Comparison of ENCODE assay signal across 12 cellular contexts in genomic region chr15:58064119-58065010, GRCh38. TPM values are rescaled to one million over a fixed set of nuclear protein-coding genes. Genes with fewer than 3 reads are reported as not detected.
A peak's percentile ranks its signal among the peaks of the same experiment; 100 is the strongest.
DNase-seq lines count a peak whose midpoint lies in the region; ATAC-seq and TF ChIP-seq lines count a peak whose summit lies in the region.
"Had no signal": no experiment of that assay in that cellular context is flagged by ENCODE, and none has a peak within 500 bp of the region (broad histone marks: within the 10 kb centered on the region; RNA-seq: fewer than 3 reads in every experiment).

No MANE protein-coding gene starts in this region.

- no peak overlapping the region for H2AK5ac ChIP-seq in neuronal stem cell (ENCODE audit: low read depth, low read length)

- H3K4ac ChIP-seq in neuronal stem cell (ENCODE audit: low read length) = no peak overlapping the region

- no peak overlapping the region for H3K27ac ChIP-seq in HUES48 (ENCODE audit: low read depth, low read length)
- H3K27ac ChIP-seq in hepatocyte = no peak overlapping the region
- no peak overlapping the region for H3K27ac ChIP-seq in neuronal stem cell (replicated peaks; ENCODE audit: low read length)

- H2BK12ac ChIP-seq in neuronal stem cell (ENCODE audit: low read length) = no peak overlapping the region

- no peak overlapping the region for H3K23ac ChIP-seq in neuronal stem cell (ENCODE audit: low read depth, low read length, poor library complexity)

- H2BK120ac ChIP-seq in neuronal stem cell (ENCODE audit: low read depth, low read length) = no peak overlapping the region

- H3K9ac ChIP-seq in HUES48 (ENCODE audit: low read depth, low read length) (no peak overlapping the region), neuronal stem cell (ENCODE audit: low read depth, low read length, poor library complexity) (no peak overlapping the region)

- peaks cover 1% of the 10 kb centered on the region for H3K79me1 ChIP-seq in neuronal stem cell (ENCODE audit: low read depth, low read length)

- no peak overlapping the region for H4K91ac ChIP-seq in neuronal stem cell (ENCODE audit: low read depth, low read length, poor library complexity)

- H3K14ac ChIP-seq in neuronal stem cell (ENCODE audit: low read length) = no peak overlapping the region

- H3K9me3 ChIP-seq in HUES48 (ENCODE audit: control insufficient read depth, insufficient read depth, low read length) (no peaks in the 10 kb centered on the region), hepatocyte (ENCODE audit: low read depth) (no peaks in the 10 kb centered on the region), neuronal stem cell (replicated peaks in 1 of 2; ENCODE audit: control insufficient read depth in 2 of 2, insufficient read depth in 1 of 2, low read depth in 1 of 2, low read length in 2 of 2) (peaks cover 0 to 10% of the 10 kb centered on the region in 2 donors)

- WGBS in hepatocyte (ENCODE audit: low lambda C conversion rate, missing lambda C conversion rate) = 33% methylated on average over 23 of the region's 23 CpGs
- WGBS in neuronal stem cell (ENCODE audit: extremely low coverage in 2 of 2, insufficient read length in 2 of 2, insufficient replicate concordance in 1 of 2), 2 donors = no CpG with 5 or more reads among the region's 23 CpGs

- no peak overlapping the region for H3K18ac ChIP-seq in neuronal stem cell (ENCODE audit: low read length)

- no peak for ATAC-seq in GM18502 (IDR thresholded peaks at IDR 0.05; ENCODE audit: poor library complexity, unreplicated experiment)

- H3K4me2 ChIP-seq in hepatocyte (peak overlapping the region; percentile 100), neuronal stem cell (ENCODE audit: insufficient read depth, low read length, poor library complexity, severe bottlenecking) (peak overlapping the region; percentile 27)

- H2BK15ac ChIP-seq in neuronal stem cell (ENCODE audit: low read length) = no peak overlapping the region

- peak overlapping the region; percentile 91 for H2AFZ ChIP-seq in hepatocyte
- H2AFZ ChIP-seq in neuronal stem cell (ENCODE audit: low read length) = peak overlapping the region; percentile 90

- H4K8ac ChIP-seq in neuronal stem cell (ENCODE audit: low read depth, low read length) = no peak overlapping the region

- no peaks in the 10 kb centered on the region for H3K79me2 ChIP-seq in hepatocyte

- peaks cover 100% of the 10 kb centered on the region for H3K27me3 ChIP-seq in HUES48 (ENCODE audit: control insufficient read depth, insufficient read depth, low read length)
- peaks cover 74% of the 10 kb centered on the region for H3K27me3 ChIP-seq in hepatocyte
- H3K27me3 ChIP-seq in neuronal stem cell (ENCODE audit: control insufficient read depth in 3 of 3, insufficient read depth in 3 of 3, low read depth in 1 of 3, low read length in 3 of 3) = peaks cover 9 to 80% (median 32%) of the 10 kb centered on the region in 3 experiments

- H4K20me1 ChIP-seq in hepatocyte (ENCODE audit: insufficient read depth, poor library complexity, severe bottlenecking) = no peaks in the 10 kb centered on the region

- DNase-seq in DMS114 treated with DMSO at 0.1 percent for 48 hours (lab: John Stamatoyannopoulos, UW; ENCODE audit: unreplicated experiment) = peak; percentile 39
- no peak for DNase-seq in hepatocyte (ENCODE audit: low spot score)
- no peak for DNase-seq in neuronal stem cell (ENCODE audit: low spot score)
- DNase-seq in NCI-H2227 (lab: John Stamatoyannopoulos, UW; ENCODE audit: unreplicated experiment) = no peak
- no peak for DNase-seq in activated CD4-positive, alpha-beta T cell treated with anti-CD3 and anti-CD28 coated beads, Interleukin-2, amount 50 U/mL, for 1 hour
- DNase-seq: activated T-cell treated with anti-CD3 and anti-CD28 coated beads, Interleukin-2, amount 50 U/mL, for 4 hours; Kasumi-1; NCI-H2029; NK-92 treated with Interleukin-12 subunit alpha and Interleukin-12 subunit beta, amount 100 ng/mL, for 24 hours; small intestine had no signal

- TF ChIP-seq CTCF in hepatocyte (IDR thresholded peaks at IDR 0.05; ENCODE audit: poor library complexity) = no peak

- H3K4me3 ChIP-seq in HUES48 (ENCODE audit: low read depth, low read length) (peak overlapping the region; percentile 58; the same call in 1 of the 2 replicates), hepatocyte (peak overlapping the region; percentile 59), neuronal stem cell (ENCODE audit: low read length in 2 of 2) (no peak overlapping the region)

- H3K9me2 ChIP-seq in hepatocyte (replicated peaks; ENCODE audit: insufficient read depth) = no peaks in the 10 kb centered on the region

- H3K4me1 ChIP-seq in HUES48 (ENCODE audit: control insufficient read depth, insufficient read depth, low read length) (peaks cover 9% of the 10 kb centered on the region; the same call in 1 of the 2 replicates), hepatocyte (ENCODE audit: insufficient read depth) (no peaks in the 10 kb centered on the region), neuronal stem cell (ENCODE audit: control insufficient read depth in 2 of 2, insufficient read depth in 1 of 2, low read depth in 1 of 2, low read length in 2 of 2) (no peaks in the 10 kb centered on the region)

- H3K36me3 ChIP-seq in HUES48 (ENCODE audit: control insufficient read depth, insufficient read depth, low read length) (no peaks in the 10 kb centered on the region), hepatocyte (replicated peaks; ENCODE audit: insufficient read depth, low read depth) (no peaks in the 10 kb centered on the region), neuronal stem cell (replicated peaks in 1 of 2; ENCODE audit: control insufficient read depth in 2 of 2, insufficient read depth in 2 of 2, low read length in 2 of 2) (no peaks in the 10 kb centered on the region)

- no peak overlapping the region for H2BK5ac ChIP-seq in neuronal stem cell (ENCODE audit: low read length)

RNA-seq across cellular contexts. Expression of gene ALDH1A2, which starts 1.1 kb away (rescaled TPM):
- total RNA-seq in hepatocyte = 5.3 and 7.3 TPM in 2 replicates
- polyA plus RNA-seq in hepatocyte = 3.0 and 7.2 TPM in 2 replicates
- 0.17 TPM for polyA plus RNA-seq in neuronal stem cell (2013, experiment 1 of 2)
- polyA plus RNA-seq in neuronal stem cell (2013, experiment 2 of 2) = 0.44 TPM

Comparison
In these comparisons a context has a peak if more than half of its experiments do, and no peak if none do; other contexts are left out.
1. H3K4me3 ChIP-seq: peak in HUES48 (single experiment) and hepatocyte (single experiment); none in neuronal stem cell (0 of 2).